8 cellular contexts compared by ENCODE assay signal in genomic region chr1:53890522-53890941, GRCh38. TPM values are rescaled to one million over a fixed set of nuclear protein-coding genes. Genes with fewer than 3 reads are reported as not detected.
A peak's percentile ranks its signal among the peaks of the same experiment; 100 is the strongest.
DNase-seq lines count a peak whose midpoint lies in the region; ATAC-seq, FAIRE-seq and TF ChIP-seq lines count a peak whose summit lies in the region.

No MANE protein-coding gene starts in this region.

- no peak for ATAC-seq in activated T-cell treated with anti-CD3 and anti-CD28 coated beads, Interleukin-2, amount 50 U/mL, for 4 hours
- ATAC-seq in lower lobe of right lung (no peak), HG03354 (IDR thresholded peaks at IDR 0.05; ENCODE audit: poor library complexity, severe bottlenecking, unreplicated experiment) (no peak)

- H3K27ac ChIP-seq in lower lobe of right lung (peak overlapping the region; percentile 82), tibial artery (peak overlapping the region; percentile 67 to 82)

- H3K27me3 ChIP-seq in lower lobe of right lung (ENCODE audit: low read depth): no peaks in the 10 kb centered on the region
- H3K27me3 ChIP-seq in tibial artery: no peaks in the 10 kb centered on the region

- H3K9me3 ChIP-seq in lower lobe of right lung: no peaks in the 10 kb centered on the region
- no peaks in the 10 kb centered on the region for H3K9me3 ChIP-seq in tibial artery

- CTCF ChIA-PET in activated naive CD4-positive, alpha-beta T cell treated with anti-CD3 and anti-CD28 coated beads for 36 hours (lab: Charles Lee): interaction anchor here (1.2 to 2.4 kb wide), 2 partner anchors 55 to 58 kb away, joined by 3 to 8 read pairs; partner anchors contain the start of genes IFT25 and LRRC42

- H3K4me3 ChIP-seq in lower lobe of right lung (peak overlapping the region; percentile 97), tibial artery (peak overlapping the region; percentile 66 to 94)

- peak; percentile 38 for DNase-seq in activated naive CD4-positive, alpha-beta T cell treated with anti-CD3 and anti-CD28 coated beads for 36 hours
- DNase-seq in activated naive CD4-positive, alpha-beta T cell treated with anti-CD3 and anti-CD28 coated beads, Interleukin-2, amount 50 U/mL, for 16 hours: no peak
- no peak for DNase-seq in activated T-cell treated with anti-CD3 and anti-CD28 coated beads, Interleukin-2, amount 50 U/mL, for 4 hours
- DNase-seq in lower lobe of right lung (no peak), tibial artery (no peak), KG1 (lab: John Stamatoyannopoulos, UW) (no peak), HTR-8/SVneo (ENCODE audit: insufficient read length, low spot score) (no peak)

- intact Hi-C loops in activated naive CD4-positive, alpha-beta T cell treated with anti-CD3 and anti-CD28 coated beads for 36 hours (cut with micrococcal nuclease): loop anchor here (1.0 kb wide), 3 partner anchors 26 to 52 kb away; partner anchors contain the start of gene NDC1
- intact Hi-C loops in lower lobe of right lung (cut with DNase I): no loop called here
- intact Hi-C loops in tibial artery (cut with DNase I; ENCODE audit: low total_unique reads): no loop called here

- TF ChIP-seq CTCF in lower lobe of right lung (IDR thresholded peaks at IDR 0.05) (no peak), tibial artery (IDR thresholded peaks at IDR 0.05) (no peak)

- FAIRE-seq in HTR-8/SVneo (lab: Jason Lieb, UNC): no peak

- H3K36me3 ChIP-seq in lower lobe of right lung (peaks cover 18% of the 10 kb centered on the region), tibial artery (peaks cover 0 to 22% (median 3%) of the 10 kb centered on the region in 3 donors)

- peak overlapping the region; percentile 94 for H3K4me3 Mint-ChIP-seq in activated naive CD4-positive, alpha-beta T cell treated with anti-CD3 and anti-CD28 coated beads for 36 hours
- peak overlapping the region; percentile 98 for H3K4me3 Mint-ChIP-seq in activated T-cell treated with anti-CD3 and anti-CD28 coated beads, Interleukin-2, amount 50 U/mL, for 4 hours

- H3K36me3 Mint-ChIP-seq in activated naive CD4-positive, alpha-beta T cell treated with anti-CD3 and anti-CD28 coated beads for 36 hours (ENCODE audit: low read depth): peaks cover 1% of the 10 kb centered on the region
- H3K36me3 Mint-ChIP-seq in activated T-cell treated with anti-CD3 and anti-CD28 coated beads, Interleukin-2, amount 50 U/mL, for 4 hours (ENCODE audit: insufficient read depth): peaks cover 11% of the 10 kb centered on the region

- H3K4me1 ChIP-seq in lower lobe of right lung (peaks cover 26% of the 10 kb centered on the region), tibial artery (peaks cover 0 to 20% (median 11%) of the 10 kb centered on the region in 4 donors)

- peaks cover 36% of the 10 kb centered on the region for H3K4me1 Mint-ChIP-seq in activated naive CD4-positive, alpha-beta T cell treated with anti-CD3 and anti-CD28 coated beads for 36 hours (ENCODE audit: low read depth)
- H3K4me1 Mint-ChIP-seq in activated T-cell treated with anti-CD3 and anti-CD28 coated beads, Interleukin-2, amount 50 U/mL, for 4 hours (ENCODE audit: low read depth): peaks cover 36% of the 10 kb centered on the region

- H3K27ac Mint-ChIP-seq in activated naive CD4-positive, alpha-beta T cell treated with anti-CD3 and anti-CD28 coated beads for 36 hours: peak overlapping the region; percentile 99

- H3K9me3 Mint-ChIP-seq in activated naive CD4-positive, alpha-beta T cell treated with anti-CD3 and anti-CD28 coated beads for 36 hours: no peaks in the 10 kb centered on the region
- H3K9me3 Mint-ChIP-seq in activated T-cell treated with anti-CD3 and anti-CD28 coated beads, Interleukin-2, amount 50 U/mL, for 4 hours: no peaks in the 10 kb centered on the region

- H3K27me3 Mint-ChIP-seq in activated naive CD4-positive, alpha-beta T cell treated with anti-CD3 and anti-CD28 coated beads for 36 hours (ENCODE audit: low read depth): peaks cover 2% of the 10 kb centered on the region
- H3K27me3 Mint-ChIP-seq in activated T-cell treated with anti-CD3 and anti-CD28 coated beads, Interleukin-2, amount 50 U/mL, for 4 hours (ENCODE audit: low read depth): peaks cover 3% of the 10 kb centered on the region

RNA-seq across cellular contexts. Expression of gene YIPF1, which starts 0.9 kb away (rescaled TPM):
- total RNA-seq in activated naive CD4-positive, alpha-beta T cell treated with anti-CD3 and anti-CD28 coated beads for 36 hours: 10 to 100 TPM; 22.2 to 22.4 TPM
- 10 to 100 TPM; 12.5 to 15.4 (median 14.7) TPM for total RNA-seq in activated T-cell treated with anti-CD3 and anti-CD28 coated beads, Interleukin-2, amount 50 U/mL, for 4 hours
- 24.5 TPM for total RNA-seq in lower lobe of right lung

RNA-seq across cellular contexts. Expression of gene DIO1, which starts 3.5 kb away (rescaled TPM):
- total RNA-seq in activated naive CD4-positive, alpha-beta T cell treated with anti-CD3 and anti-CD28 coated beads for 36 hours: not detected
- total RNA-seq in activated T-cell treated with anti-CD3 and anti-CD28 coated beads, Interleukin-2, amount 50 U/mL, for 4 hours: not detected
- total RNA-seq in lower lobe of right lung: not detected

RNA-seq across cellular contexts. Expression of gene NDC1, which starts 52.4 kb away (rescaled TPM):
- 10 to 100 TPM; 25.9 to 27.9 TPM for total RNA-seq in activated naive CD4-positive, alpha-beta T cell treated with anti-CD3 and anti-CD28 coated beads for 36 hours
- 10 to 100 TPM; 34.2 to 39.8 (median 37.6) TPM for total RNA-seq in activated T-cell treated with anti-CD3 and anti-CD28 coated beads, Interleukin-2, amount 50 U/mL, for 4 hours
- 9.9 TPM for total RNA-seq in lower lobe of right lung

RNA-seq across cellular contexts. Expression of gene IFT25, which starts 55.0 kb away (rescaled TPM):
- 10 to 100 TPM; 46.2 to 48.7 TPM for total RNA-seq in activated naive CD4-positive, alpha-beta T cell treated with anti-CD3 and anti-CD28 coated beads for 36 hours
- 10 to 100 TPM; 26.0 to 31.5 (median 28.1) TPM for total RNA-seq in activated T-cell treated with anti-CD3 and anti-CD28 coated beads, Interleukin-2, amount 50 U/mL, for 4 hours
- total RNA-seq in lower lobe of right lung: 23.7 TPM

RNA-seq across cellular contexts. Expression of gene LRRC42, which starts 55.6 kb away (rescaled TPM):
- total RNA-seq in activated naive CD4-positive, alpha-beta T cell treated with anti-CD3 and anti-CD28 coated beads for 36 hours: 10 to 100 TPM; 19.9 to 21.3 TPM
- 10 to 100 TPM; 22.6 to 23.1 (median 22.8) TPM for total RNA-seq in activated T-cell treated with anti-CD3 and anti-CD28 coated beads, Interleukin-2, amount 50 U/mL, for 4 hours
- total RNA-seq in lower lobe of right lung: 16.5 TPM
